Comparison of ENCODE assay signal across 24 cellular contexts in genomic region chr2:104870249-104870816, GRCh38. TPM values are rescaled to one million over a fixed set of nuclear protein-coding genes. Genes with fewer than 3 reads are reported as not detected.
"Had no signal": no experiment of that assay in that cellular context is flagged by ENCODE, and none has a peak within 500 bp of the region (broad histone marks: within the 10 kb centered on the region; RNA-seq: fewer than 3 reads in every experiment).

No MANE protein-coding gene starts in this region.

- H3K4me3 ChIP-seq: body of pancreas, coronary artery, gastrocnemius medialis, heart left ventricle, ovary, smooth muscle cell, stomach, thoracic aorta, upper lobe of right lung had no signal

- H3K9me3 ChIP-seq: body of pancreas, gastrocnemius medialis, heart left ventricle, ovary, stomach, thoracic aorta, upper lobe of right lung had no signal

- H3K27ac ChIP-seq: body of pancreas, coronary artery, gastrocnemius medialis, heart left ventricle, ovary, stomach, thoracic aorta, upper lobe of right lung had no signal

- H3K36me3 ChIP-seq: gastrocnemius medialis, heart left ventricle, ovary, stomach, thoracic aorta, upper lobe of right lung had no signal

- H3K4me3 Mint-ChIP-seq: activated CD4-positive, alpha-beta memory T cell treated with anti-CD3 and anti-CD28 coated beads, Interleukin-2, amount 10 ng/mL, durations not matched to agents 7 days and 5 days; activated CD8-positive, alpha-beta memory T cell treated with anti-CD3 and anti-CD28 coated beads, Interleukin-2, amount 10 ng/mL, durations not matched to agents 7 days and 5 days; activated naive CD8-positive, alpha-beta T cell treated with anti-CD3 and anti-CD28 coated beads, Interleukin-2, amount 10 ng/mL, durations not matched to agents 7 days and 5 days; activated T-cell treated with anti-CD3 and anti-CD28 coated beads, Interleukin-2, amount 50 U/mL, for 24 hours; immature natural killer cell; stimulated activated effector memory CD8-positive, alpha-beta T cell treated with anti-CD3 and anti-CD28 coated beads, Interleukin-12 subunit alpha, Interleukin-12 subunit beta, amount 100 ng/mL, for 72 hours; WTC11 had no signal

- DNase-seq: activated CD4-positive, alpha-beta memory T cell treated with anti-CD3 and anti-CD28 coated beads, Interleukin-2, amount 10 ng/mL, durations not matched to agents 7 days and 5 days; activated CD4-positive, alpha-beta T cell treated with anti-CD3 and anti-CD28 coated beads for 4 hours; activated CD8-positive, alpha-beta memory T cell treated with anti-CD3 and anti-CD28 coated beads, Interleukin-2, amount 10 ng/mL, durations not matched to agents 7 days and 5 days; activated naive CD4-positive, alpha-beta T cell treated with Interleukin-2 at 50 U/mL for 16 hours; activated naive CD8-positive, alpha-beta T cell treated with anti-CD3 and anti-CD28 coated beads, Interleukin-2, amount 10 ng/mL, durations not matched to agents 7 days and 5 days; activated T-cell treated with anti-CD3 and anti-CD28 coated beads, Interleukin-2, amount 50 U/mL, for 24 hours; body of pancreas; central memory CD4-positive, alpha-beta T cell; gastrocnemius medialis; heart left ventricle; immature natural killer cell; midbrain; nephron progenitor cell; ovary; stimulated activated CD4-positive, alpha-beta T cell treated with anti-CD3 and anti-CD28 coated beads, Interleukin-4, amount 100 ng/mL, for 24 hours; stomach; T-cell; upper lobe of right lung had no signal

- H3K9me3 Mint-ChIP-seq: activated CD4-positive, alpha-beta memory T cell treated with anti-CD3 and anti-CD28 coated beads, Interleukin-2, amount 10 ng/mL, durations not matched to agents 7 days and 5 days; activated naive CD8-positive, alpha-beta T cell treated with anti-CD3 and anti-CD28 coated beads, Interleukin-2, amount 10 ng/mL, durations not matched to agents 7 days and 5 days; activated T-cell treated with anti-CD3 and anti-CD28 coated beads, Interleukin-2, amount 50 U/mL, for 24 hours; activated T-helper 2 cell treated with anti-CD3 and anti-CD28 coated beads, Interferon-gamma antibody, Interleukin-2, Interleukin-4, amounts not matched to agents 10 μg/mL and 5 μg/mL and 100 μg/mL, durations not matched to agents 14 hours and 24 hours and 36 hours; nephron progenitor cell; stimulated activated effector memory CD8-positive, alpha-beta T cell treated with anti-CD3 and anti-CD28 coated beads, Interleukin-12 subunit alpha, Interleukin-12 subunit beta, amount 100 ng/mL, for 72 hours; T-cell; WTC11 had no signal

- H3K4me2 ChIP-seq: smooth muscle cell had no signal

- H3K36me3 Mint-ChIP-seq: activated CD8-positive, alpha-beta memory T cell treated with anti-CD3 and anti-CD28 coated beads, Interleukin-2, amount 10 ng/mL, durations not matched to agents 7 days and 5 days; activated naive CD8-positive, alpha-beta T cell treated with anti-CD3 and anti-CD28 coated beads, Interleukin-2, amount 10 ng/mL, durations not matched to agents 7 days and 5 days; stimulated activated effector memory CD8-positive, alpha-beta T cell treated with anti-CD3 and anti-CD28 coated beads, Interleukin-12 subunit alpha, Interleukin-12 subunit beta, amount 100 ng/mL, for 72 hours; T-cell; WTC11 had no signal

- H3K27ac Mint-ChIP-seq: activated CD4-positive, alpha-beta memory T cell treated with anti-CD3 and anti-CD28 coated beads, Interleukin-2, amount 10 ng/mL, durations not matched to agents 7 days and 5 days; activated CD8-positive, alpha-beta memory T cell treated with anti-CD3 and anti-CD28 coated beads, Interleukin-2, amount 10 ng/mL, durations not matched to agents 7 days and 5 days; activated naive CD8-positive, alpha-beta T cell treated with anti-CD3 and anti-CD28 coated beads, Interleukin-2, amount 10 ng/mL, durations not matched to agents 7 days and 5 days; activated T-cell treated with anti-CD3 and anti-CD28 coated beads, Interleukin-2, amount 50 U/mL, for 24 hours; activated T-helper 2 cell treated with anti-CD3 and anti-CD28 coated beads, Interferon-gamma antibody, Interleukin-2, Interleukin-4, amounts not matched to agents 10 μg/mL and 5 μg/mL and 100 μg/mL, durations not matched to agents 14 hours and 24 hours and 36 hours; immature natural killer cell; nephron progenitor cell; stimulated activated effector memory CD8-positive, alpha-beta T cell treated with anti-CD3 and anti-CD28 coated beads, Interleukin-12 subunit alpha, Interleukin-12 subunit beta, amount 100 ng/mL, for 72 hours; T-cell; WTC11 had no signal

RNA-seq across cellular contexts. Expression of gene POU3F3, which starts 16.4 kb away (rescaled TPM):
- polyA plus RNA-seq: immature natural killer cell, ovary, smooth muscle cell had no signal
